ENCODE assay signal across 20 cellular contexts in genomic region chr1:231200417-231201031, GRCh38. TPM values are rescaled to one million over a fixed set of nuclear protein-coding genes. Genes with fewer than 3 reads are reported as not detected.
DNase-seq lines count a peak whose midpoint lies in the region; ATAC-seq lines count a peak whose summit lies in the region.
"Had no signal": no experiment of that assay in that cellular context is flagged by ENCODE, and none has a peak within 500 bp of the region (broad histone marks: within the 10 kb centered on the region; RNA-seq: fewer than 3 reads in every experiment).

No MANE protein-coding gene starts in this region.

- peak; percentile 57 for DNase-seq in ELR (ENCODE audit: low read depth)
- peak; percentile 32 for DNase-seq in RKO (ENCODE audit: low spot score)
- peak; percentile 32 for DNase-seq in epidermal melanocyte (ENCODE audit: insufficient read length, low spot score)
- DNase-seq in mesenteric fat pad (ENCODE audit: low spot score): peak; percentile 53
- no peak for DNase-seq in effector CD4-positive, alpha-beta T cell
- no peak for DNase-seq in pons (ENCODE audit: low spot score)
- DNase-seq in NCI-H510A treated with DMSO at 0.1 percent for 48 hours (lab: John Stamatoyannopoulos, UW): no peak
- DNase-seq: activated CD4-positive, alpha-beta T cell treated with anti-CD3 and anti-CD28 coated beads, Interleukin-2, amount 50 U/mL, for 4 hours; DMS 273 treated with DMSO at 0.1 percent for 48 hours; foreskin keratinocyte; NCI-H1417 treated with DMSO at 0.1 percent for 48 hours; Right ventricle myocardium superior; small intestine; stimulated activated naive CD8-positive, alpha-beta T cell treated with anti-CD3 and anti-CD28 coated beads, Interleukin-15, Interleukin-2, amounts not matched to agents 100 U/mL and 50 U/mL, for 24 hours; uterus had no signal

- ATAC-seq in GM18502 (IDR thresholded peaks at IDR 0.05; ENCODE audit: poor library complexity, unreplicated experiment): no peak
- ATAC-seq: foreskin keratinocyte; stimulated activated naive CD8-positive, alpha-beta T cell treated with anti-CD3 and anti-CD28 coated beads, Interleukin-15, Interleukin-2, amounts not matched to agents 100 U/mL and 50 U/mL, for 24 hours had no signal

RNA-seq across cellular contexts. Expression of gene TRIM67, which starts 38.7 kb away (rescaled TPM):
- total RNA-seq in mesenteric fat pad: 0.22 TPM
- total RNA-seq: activated T-helper 1 cell treated with anti-CD3 and anti-CD28 coated beads, Interleukin-12 subunit alpha, Interleukin-12 subunit beta, Interleukin-2, Interleukin-4 antibody, amounts not matched to agents 30 ng/mL and 10 ng/mL and 1 ng/mL, durations not matched to agents 14 hours and 24 hours and 36 hours; aorta; dermis microvascular lymphatic vessel endothelial cell; foreskin keratinocyte; H1 had no signal

RNA-seq across cellular contexts. Expression of gene GNPAT, which starts 40.5 kb away (rescaled TPM):
- 32.9 TPM for total RNA-seq in mesenteric fat pad

Comparison
In these comparisons a context has a peak if more than half of its experiments do, and no peak if none do; other contexts are left out.
1. DNase-seq: peak in ELR (single experiment), RKO (single experiment), epidermal melanocyte (single experiment) and mesenteric fat pad (single experiment); none in effector CD4-positive, alpha-beta T cell (single experiment), pons (single experiment) and NCI-H510A treated with DMSO at 0.1 percent for 48 hours (single experiment).